In genomic region chr1:111513410-111514020, GRCh38 we compare ENCODE assay signal across 13 cellular contexts. TPM values are rescaled to one million over a fixed set of nuclear protein-coding genes. Genes with fewer than 3 reads are reported as not detected.
DNase-seq lines count a peak whose midpoint lies in the region; ATAC-seq, FAIRE-seq and TF ChIP-seq lines count a peak whose summit lies in the region.
"Had no signal": no experiment of that assay in that cellular context is flagged by ENCODE, and none has a peak within 500 bp of the region (broad histone marks: within the 10 kb centered on the region; RNA-seq: fewer than 3 reads in every experiment).

No MANE protein-coding gene starts in this region.

- TF ChIP-seq CTCF in activated B cell treated with CpG ODN at 0.5 μM for 24 hours (IDR thresholded peaks at IDR 0.05): no peak

- peak overlapping the region; percentile 20 for H3K27ac Mint-ChIP-seq in activated B cell treated with CpG ODN at 0.5 μM for 24 hours
- no peak overlapping the region for H3K27ac Mint-ChIP-seq in activated naive CD4-positive, alpha-beta T cell treated with anti-CD3 and anti-CD28 coated beads, Interleukin-2, amount 10 ng/mL, durations not matched to agents 7 days and 5 days
- H3K27ac Mint-ChIP-seq: endodermal cell, mesothelial cell of epicardium had no signal

- DNase-seq in KBM-7: peak; percentile 61
- DNase-seq in activated B cell treated with CpG ODN at 0.5 μM for 24 hours: no peak
- peak; percentile 41 to 68 for DNase-seq in frontal cortex (ENCODE audit: low spot score in 2 of 2)
- peak; percentile 94 for DNase-seq in pons (ENCODE audit: low spot score)
- DNase-seq in T-helper 1 cell: no peak
- no peak for DNase-seq in glomerular visceral epithelial cell (ENCODE audit: extremely low spot score)
- DNase-seq in activated naive CD4-positive, alpha-beta T cell treated with anti-CD3 and anti-CD28 coated beads, Interleukin-2, amount 10 ng/mL, durations not matched to agents 7 days and 5 days: no peak
- no peak for DNase-seq in HCEC 1CT
- DNase-seq: endodermal cell, IMR-90, NCI-H82, SIG-M5 had no signal

- no peak for FAIRE-seq in frontal cortex (lab: Jason Lieb, UNC)

- in situ Hi-C loops in KBM-7 (cut with MboI; ENCODE audit: low pct_unique_long_range_greater_than_20kb, low sequenced_read_pairs): no loop called here

- no peaks in the 10 kb centered on the region for H3K9me3 Mint-ChIP-seq in activated B cell treated with CpG ODN at 0.5 μM for 24 hours
- no peaks in the 10 kb centered on the region for H3K9me3 Mint-ChIP-seq in activated naive CD4-positive, alpha-beta T cell treated with anti-CD3 and anti-CD28 coated beads, Interleukin-2, amount 10 ng/mL, durations not matched to agents 7 days and 5 days
- H3K9me3 Mint-ChIP-seq: endodermal cell, mesothelial cell of epicardium had no signal

- no peak overlapping the region for H3K4me3 Mint-ChIP-seq in activated B cell treated with CpG ODN at 0.5 μM for 24 hours
- no peak overlapping the region for H3K4me3 Mint-ChIP-seq in activated naive CD4-positive, alpha-beta T cell treated with anti-CD3 and anti-CD28 coated beads, Interleukin-2, amount 10 ng/mL, durations not matched to agents 7 days and 5 days
- H3K4me3 Mint-ChIP-seq: endodermal cell, mesothelial cell of epicardium had no signal

- intact Hi-C loops in activated B cell treated with CpG ODN at 0.5 μM for 24 hours (cut with micrococcal nuclease): no loop called here

- POLR2A ChIA-PET in activated B cell treated with CpG ODN at 0.5 μM for 24 hours (lab: Charles Lee): interaction anchor here (0.6 kb wide), 2 partner anchors 65 to 609 kb away, joined by 3 to 11 read pairs; partner anchors contain the start of gene WDR77

- no peak for ATAC-seq in activated B cell treated with CpG ODN at 0.5 μM for 24 hours (ENCODE audit: low read depth)

- peaks cover 46% of the 10 kb centered on the region for H3K4me1 Mint-ChIP-seq in activated B cell treated with CpG ODN at 0.5 μM for 24 hours
- peaks cover 38% of the 10 kb centered on the region for H3K4me1 Mint-ChIP-seq in activated naive CD4-positive, alpha-beta T cell treated with anti-CD3 and anti-CD28 coated beads, Interleukin-2, amount 10 ng/mL, durations not matched to agents 7 days and 5 days
- H3K4me1 Mint-ChIP-seq: mesothelial cell of epicardium had no signal

- CTCF ChIA-PET in activated B cell treated with CpG ODN at 0.5 μM for 24 hours (lab: Charles Lee): no interaction called here
- CTCF ChIA-PET in activated naive CD4-positive, alpha-beta T cell treated with anti-CD3 and anti-CD28 coated beads, Interleukin-2, amount 10 ng/mL, durations not matched to agents 7 days and 5 days (lab: Charles Lee): interaction anchor here (0.6 to 0.9 kb wide), 2 partner anchors 108 to 236 kb away, joined by 3 to 4 read pairs; no protein-coding TSS in a partner anchor

- no peaks in the 10 kb centered on the region for H3K36me3 Mint-ChIP-seq in activated B cell treated with CpG ODN at 0.5 μM for 24 hours (ENCODE audit: low read depth)
- no peaks in the 10 kb centered on the region for H3K36me3 Mint-ChIP-seq in activated naive CD4-positive, alpha-beta T cell treated with anti-CD3 and anti-CD28 coated beads, Interleukin-2, amount 10 ng/mL, durations not matched to agents 7 days and 5 days
- H3K36me3 Mint-ChIP-seq: mesothelial cell of epicardium had no signal

- H3K27me3 Mint-ChIP-seq in activated B cell treated with CpG ODN at 0.5 μM for 24 hours: no peaks in the 10 kb centered on the region
- H3K27me3 Mint-ChIP-seq in activated naive CD4-positive, alpha-beta T cell treated with anti-CD3 and anti-CD28 coated beads, Interleukin-2, amount 10 ng/mL, durations not matched to agents 7 days and 5 days: peaks cover 22% of the 10 kb centered on the region

RNA-seq across cellular contexts. Expression of gene ADORA3, which starts 10.1 kb away (rescaled TPM):
- total RNA-seq in activated B cell treated with CpG ODN at 0.5 μM for 24 hours: not detected in 2 replicates
- 1.6 TPM for total RNA-seq in frontal cortex
- total RNA-seq: endodermal cell, IMR-90, mesothelial cell of epicardium had no signal

RNA-seq across cellular contexts. Expression of gene TMIGD3, which starts 10.1 kb away (rescaled TPM):
- total RNA-seq in activated B cell treated with CpG ODN at 0.5 μM for 24 hours (not detected in 2 replicates), frontal cortex (1.2 TPM)
- total RNA-seq: endodermal cell, mesothelial cell of epicardium had no signal

RNA-seq across cellular contexts. Expression of gene C1orf162, which starts 39.7 kb away (rescaled TPM):
- total RNA-seq in activated B cell treated with CpG ODN at 0.5 μM for 24 hours: 29.4 and 33.2 TPM in 2 replicates
- 0.41 TPM for total RNA-seq in frontal cortex
- total RNA-seq: IMR-90 had no signal

Comparison
In these comparisons a context has a peak if more than half of its experiments do, and no peak if none do; other contexts are left out.
1. DNase-seq: peak in KBM-7 (single experiment), frontal cortex (2 of 2) and pons (single experiment); none in activated B cell treated with CpG ODN at 0.5 μM for 24 hours (single experiment), T-helper 1 cell (0 of 5), glomerular visceral epithelial cell (single experiment), activated naive CD4-positive, alpha-beta T cell treated with anti-CD3 and anti-CD28 coated beads, Interleukin-2, amount 10 ng/mL, durations not matched to agents 7 days and 5 days (single experiment) and HCEC 1CT (single experiment).
2. RNA of gene C1orf162, which starts 39.7 kb away (total RNA-seq): 29.4 to 33.2 TPM in activated B cell treated with CpG ODN at 0.5 μM for 24 hours; 0.41 TPM in frontal cortex (single experiment); every median in the first group is over 10 times any median in the second.